ENCODE assay signal across 23 cellular contexts in genomic region chr6:123806561-123806960, GRCh38. TPM values are rescaled to one million over a fixed set of nuclear protein-coding genes. Genes with fewer than 3 reads are reported as not detected.
"Had no signal": no experiment of that assay in that cellular context is flagged by ENCODE, and none has a peak within 500 bp of the region (broad histone marks: within the 10 kb centered on the region; RNA-seq: fewer than 3 reads in every experiment).

No MANE protein-coding gene starts in this region.

- H3K9me3 ChIP-seq: esophagus muscularis mucosa, left lung, thoracic aorta, upper lobe of left lung had no signal

- H3K4me3 ChIP-seq: esophagus muscularis mucosa, left lung, lung, neural progenitor cell, thoracic aorta, upper lobe of left lung had no signal

- DNase-seq: activated CD4-positive, alpha-beta T cell treated with anti-CD3 and anti-CD28 coated beads for 1 hour; activated T-cell treated with anti-CD3 and anti-CD28 coated beads, Interleukin-2, amount 50 U/mL, for 24 hours; aorta; brain microvascular endothelial cell; caudate nucleus; dermis blood vessel endothelial cell; effector memory CD4-positive, alpha-beta T cell; kidney glomerular epithelial cell; left lung; naive thymus-derived CD4-positive, alpha-beta T cell; stimulated activated CD4-positive, alpha-beta T cell treated with anti-CD3 and anti-CD28 coated beads, Interleukin-2, amount 100 ng/mL, for 48 hours; stimulated activated CD8-positive, alpha-beta memory T cell treated with anti-CD3 and anti-CD28 coated beads, Interleukin-4, amount 100 ng/mL, for 48 hours; stimulated activated naive B cell treated with anti-CD40 and anti-IgM and Interleukin-4, amounts not matched to agents 10 μg/mL and 1 μg/mL and 100 μg/mL, for 72 hours; upper lobe of left lung; WERI-Rb-1 had no signal

- H3K36me3 ChIP-seq: brain microvascular endothelial cell, esophagus muscularis mucosa, left lung, neural progenitor cell, thoracic aorta, upper lobe of left lung, WERI-Rb-1 had no signal

- H3K27ac ChIP-seq: brain microvascular endothelial cell, esophagus muscularis mucosa, left lung, neural progenitor cell, thoracic aorta, upper lobe of left lung, WERI-Rb-1 had no signal

RNA-seq across cellular contexts. Expression of gene NKAIN2, which starts 2.9 kb away (rescaled TPM):
- total RNA-seq: activated naive CD4-positive, alpha-beta T cell treated with anti-CD3 and anti-CD28 coated beads, Interleukin-2, amount 50 U/mL, for 72 hours; activated T-helper 17 cell treated with anti-CD3 and anti-CD28 coated beads, Interleukin-2, amount 50 U/mL, for 72 hours; dermis blood vessel endothelial cell; endothelial cell of umbilical vein; left lung; omental fat pad had no signal
